ENCODE assay signal across 12 cellular contexts in the genomic region with DNA sequence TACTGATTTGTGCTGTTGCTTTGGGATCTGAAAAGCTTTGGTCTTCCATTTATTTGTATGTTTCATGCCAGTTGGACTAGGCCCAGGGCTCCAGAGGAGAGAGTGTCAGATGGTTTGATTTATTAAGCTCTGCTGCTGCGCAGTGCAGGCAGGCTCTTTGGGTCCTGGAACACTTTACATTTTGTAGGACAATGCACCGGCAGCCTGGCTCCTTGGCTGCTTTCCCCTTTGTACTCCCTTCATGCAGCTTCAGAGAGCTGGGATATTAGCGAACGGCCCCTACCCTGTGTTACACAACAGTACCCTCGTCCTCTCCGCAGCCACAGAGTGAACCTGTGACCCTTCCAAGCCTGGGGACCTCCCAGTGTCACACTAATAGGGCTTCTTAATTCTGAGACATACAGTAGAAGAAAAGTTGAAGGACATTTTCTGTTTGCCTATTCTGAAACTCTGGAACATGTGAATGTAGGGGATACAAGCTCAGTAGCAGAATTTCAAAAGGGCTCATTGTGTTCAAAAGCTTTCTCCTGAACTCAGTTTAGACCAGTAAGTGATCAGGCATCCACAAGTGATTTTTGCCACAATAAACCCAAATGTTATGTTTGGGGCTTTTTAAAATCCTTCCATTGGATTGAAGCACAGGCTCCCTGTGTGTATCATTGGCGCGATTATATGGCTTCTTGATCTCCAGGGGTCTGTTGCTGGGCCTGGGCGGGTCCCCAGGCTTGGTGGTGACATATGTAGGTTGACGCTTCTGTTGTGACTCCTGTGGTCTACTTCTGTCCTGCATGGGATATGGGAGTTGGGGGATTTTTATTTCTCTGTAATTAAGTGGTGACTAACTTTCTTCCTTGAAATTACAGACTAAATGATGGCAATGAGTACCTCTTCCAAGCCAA. TPM values are rescaled to one million over a fixed set of nuclear protein-coding genes. Genes with fewer than 3 reads are reported as not detected.
A peak's percentile ranks its signal among the peaks of the same experiment; 100 is the strongest.
DNase-seq lines count a peak whose midpoint lies in the region; ATAC-seq, FAIRE-seq and TF ChIP-seq lines count a peak whose summit lies in the region.
"Had no signal": no experiment of that assay in that cellular context is flagged by ENCODE, and none has a peak within 500 bp of the region (broad histone marks: within the 10 kb centered on the region; RNA-seq: fewer than 3 reads in every experiment).

No MANE protein-coding gene starts in this region.

- no peak overlapping the region for H3K4me2 ChIP-seq in K562 (ENCODE audit: insufficient read depth, low read length)
- no peak overlapping the region for H3K4me2 ChIP-seq in PC-3 (ENCODE audit: low read length)

- no TSS peak for BruUV-seq in K562 (replicated peaks; lab: Mats Ljungman, UMichigan)
- BruUV-seq in PC-3 (replicated peaks; lab: Mats Ljungman, UMichigan): no TSS peak

- H3K79me2 ChIP-seq in K562 (ENCODE audit: control insufficient read depth, insufficient read depth, low read length): no peaks in the 10 kb centered on the region
- H3K79me2 ChIP-seq in PC-3 (ENCODE audit: low read length): no peaks in the 10 kb centered on the region

- H2AFZ ChIP-seq in K562 (ENCODE audit: low read depth, low read length) (no peak overlapping the region), PC-3 (ENCODE audit: low read length) (no peak overlapping the region)

- H3K9me2 ChIP-seq in PC-3 (replicated peaks; ENCODE audit: low read length): no peaks in the 10 kb centered on the region

- no peak for TF ChIP-seq POLR2A in K562 (conservative IDR thresholded peaks at IDR 0.05)
- TF ChIP-seq POLR2A in sigmoid colon (IDR thresholded peaks at IDR 0.05): no peak

- ATAC-seq in K562: no peak
- ATAC-seq in GM19467 (IDR thresholded peaks at IDR 0.05; ENCODE audit: unreplicated experiment): no peak
- no peak for ATAC-seq in PC-3
- ATAC-seq in left colon: no peak

- in situ Hi-C loops in K562 (cut with MboI): no loop called here

- TF ChIP-seq CTCF in HFF-Myc (IDR thresholded peaks at IDR 0.05; ENCODE audit: low read depth, low read length, missing control alignments) (no peak), K562 (IDR thresholded peaks at IDR 0.05 in 2 of 3, conservative IDR thresholded peaks at IDR 0.05 in 1 of 3; ENCODE audit: insufficient read depth in 2 of 3, low read depth in 1 of 3, low read length in 3 of 3) (no peak), sigmoid colon (IDR thresholded peaks at IDR 0.05) (no peak), PC-3 (conservative IDR thresholded peaks at IDR 0.05; ENCODE audit: low read depth, low read length) (no peak)

- no peak for TF ChIP-seq RAD21 in K562 (CRISPR knock-in tag; conservative IDR thresholded peaks at IDR 0.05 in 1 of 2, IDR thresholded peaks at IDR 0.05 in 1 of 2)

- POLR2A ChIA-PET in K562 (lab: Yijun Ruan, JAX): interaction anchor here (0.5 to 4.2 kb wide), 5 partner anchors 9 to 617 kb away, joined by 3 to 20 read pairs (median 3); no protein-coding TSS in a partner anchor
- POLR2A ChIA-PET in PC-3 (lab: Charles Lee; ENCODE audit: unreplicated experiment): no interaction called here

- H3K9me1 ChIP-seq in K562 (ENCODE audit: control insufficient read depth, insufficient read depth, low read length): no peaks in the 10 kb centered on the region

- no peaks in the 10 kb centered on the region for H3F3A ChIP-seq in PC-3 (ENCODE audit: low read length, unreplicated experiment)

- peak; percentile 49 for DNase-seq in HFF-Myc (ENCODE audit: extremely low read depth, low read depth)
- DNase-seq in K562 (ENCODE audit: extremely low read depth in 1 of 4, low spot score in 3 of 4): no peak
- DNase-seq in hypothalamus (lab: John Stamatoyannopoulos, UW): peak in 43 of 51 donors; percentile 15 to 87 (median 52)
- peak; percentile 87 for DNase-seq in sigmoid colon
- no peak for DNase-seq in stimulated activated CD4-positive, alpha-beta T cell treated with anti-CD3 and anti-CD28 coated beads, Interleukin-2, amount 100 ng/mL, for 24 hours
- no peak for DNase-seq in PC-3
- no peak for DNase-seq in left colon
- DNase-seq: activated CD4-positive, alpha-beta T cell treated with anti-CD3 and anti-CD28 coated beads for 1 hour; GOT3; MM.1S had no signal

- intact Hi-C loops in K562 (cut with micrococcal nuclease): loop anchor here (5.0 kb wide), 1 partner anchor 35 kb away; no protein-coding TSS in a partner anchor
- intact Hi-C loops in sigmoid colon (cut with DNase I): loop anchor here (5.0 kb wide), 3 partner anchors 50 to 210 kb away; partner anchors contain the start of gene SPTBN1
- intact Hi-C loops in PC-3 (cut with micrococcal nuclease): loop anchor here (5.0 kb wide), 2 partner anchors 35 to 170 kb away; no protein-coding TSS in a partner anchor
- intact Hi-C loops in left colon (cut with DNase I, micrococcal nuclease): no loop called here

- no peaks in the 10 kb centered on the region for H3K27me3 ChIP-seq in K562 (ENCODE audit: control insufficient read depth in 2 of 2, insufficient read depth in 2 of 2, low read length in 2 of 2)
- H3K27me3 ChIP-seq in sigmoid colon: no peaks in the 10 kb centered on the region
- no peaks in the 10 kb centered on the region for H3K27me3 ChIP-seq in PC-3 (ENCODE audit: low read length)

- WGBS in K562 (ENCODE audit: insufficient coverage, low coverage, missing lambda C conversion rate): 95% methylated on average over 10 of the region's 10 CpGs
- WGBS in sigmoid colon, 2 donors: 83 to 89% methylated on average over 10 of the region's 10 CpGs

- H3K9me3 ChIP-seq in K562 (replicated peaks; ENCODE audit: control insufficient read depth, insufficient read depth, low read depth, low read length): no peaks in the 10 kb centered on the region
- no peaks in the 10 kb centered on the region for H3K9me3 ChIP-seq in sigmoid colon
- H3K9me3 ChIP-seq in PC-3 (ENCODE audit: low read length): no peaks in the 10 kb centered on the region

- H3K4me1 ChIP-seq in K562 (replicated peaks in 1 of 2; ENCODE audit: control insufficient read depth in 2 of 2, insufficient read depth in 2 of 2, low read length in 2 of 2) (peaks cover 0 to 2% of the 10 kb centered on the region in 2 experiments; a peak in 1 of 5 replicates), sigmoid colon (peaks cover 0 to 61% (median 58%) of the 10 kb centered on the region in 4 donors), PC-3 (ENCODE audit: insufficient read depth, low read length) (peaks cover 15% of the 10 kb centered on the region)

- H3K27ac ChIP-seq in K562 (ENCODE audit: extremely low read depth, low read depth, low read length) (no peak overlapping the region), sigmoid colon (peak overlapping the region; percentile 78 to 89 (median 84)), PC-3 (ENCODE audit: low read length) (no peak overlapping the region)

- TF ChIP-seq EP300 in K562 (IDR thresholded peaks at IDR 0.05; ENCODE audit: low read length) (no peak), sigmoid colon (IDR thresholded peaks at IDR 0.05) (no peak)

- CTCF ChIA-PET in K562 (lab: Yijun Ruan, JAX; ENCODE audit: low intra/inter-chr PET ratio) (no interaction called here), PC-3 (lab: Charles Lee) (interaction anchor here (2.1 kb wide), 1 partner anchor 38 kb away, joined by 13 read pairs; no protein-coding TSS in a partner anchor)

- H3K4me3 ChIP-seq in HFF-Myc (replicated peaks; ENCODE audit: low read depth, low read length): no peak overlapping the region
- H3K4me3 ChIP-seq in K562: no peak overlapping the region
- H3K4me3 ChIP-seq in sigmoid colon: no peak overlapping the region
- H3K4me3 ChIP-seq in PC-3 (ENCODE audit: low read length): no peak overlapping the region

- H4K20me1 ChIP-seq in K562 (replicated peaks; ENCODE audit: control insufficient read depth, insufficient read depth, low read length) (no peaks in the 10 kb centered on the region), PC-3 (ENCODE audit: low read length) (no peaks in the 10 kb centered on the region)

- H3K36me3 ChIP-seq in K562 (ENCODE audit: control insufficient read depth, insufficient read depth, low read length): peaks cover 72% of the 10 kb centered on the region
- H3K36me3 ChIP-seq in sigmoid colon: peaks cover 4 to 44% (median 19%) of the 10 kb centered on the region in 4 donors
- H3K36me3 ChIP-seq in PC-3 (ENCODE audit: low read depth, low read length): peaks cover 78% of the 10 kb centered on the region

- FAIRE-seq in K562 (lab: Jason Lieb, UNC): no peak
- FAIRE-seq: G401.6 had no signal

- H3K9ac ChIP-seq in K562 (ENCODE audit: insufficient read depth in 1 of 2, low read depth in 2 of 2, low read length in 2 of 2) (no peak overlapping the region), PC-3 (ENCODE audit: low read length) (no peak overlapping the region)

RNA-seq across cellular contexts. Expression of gene EML6, which starts 56.5 kb away (rescaled TPM):
- 0.97 and 1.5 TPM in 2 replicates for total RNA-seq in K562 (2011; cell fraction: chromatin; rRNA removed; ENCODE audit: low replicate concordance)
- under 0.01 and 0.26 TPM in 2 replicates for total RNA-seq in K562 (2011; cell fraction: nucleolus; rRNA removed)
- 0.66 and 1.2 TPM in 2 replicates for total RNA-seq in K562 (2011; cell fraction: nucleoplasm; rRNA removed)
- total RNA-seq in K562 (2014; rRNA removed) (0.23 and 0.29 TPM in 2 replicates), K562 (2014; rRNA removed; fragmentation: Illumina TruSeq; extraction: Trizol) (0.11 and 0.41 TPM in 2 replicates), K562 (2015; rRNA removed; fragmentation: Illumina TruSeq; extraction: Trizol) (0.07 and 0.26 TPM in 2 replicates), K562 (2021) (0.35 and 0.49 TPM in 2 replicates), sigmoid colon (1 to 10 TPM in 3 of 4 donors, under 1 TPM in 1; 0.66 to 1.9 (median 1.2) TPM), PC-3 (2014; rRNA removed) (5.3 and 15.7 TPM in 2 replicates), left colon (1 to 10 TPM; 3.2 to 6.8 TPM)
- polyA plus RNA-seq in K562 (2011; rRNA removed) (0.56 and 0.88 TPM in 2 replicates), K562 (2014; fragmentation: Illumina TruSeq; extraction: Trizol) (0.25 and 0.71 TPM in 2 replicates), K562 (2014; fragmentation: Nextera tagmentation; extraction: Ambion mirVana) (under 1 TPM; 0.29 to 0.39 TPM), K562 (2014; rRNA removed) (0.07 and 0.92 TPM in 2 replicates), sigmoid colon (1 to 10 TPM in 2 of 3 donors, under 1 TPM in 1; 0.46 to 2.2 (median 1.2) TPM)
- polyA plus RNA-seq in K562 (2011; cell fraction: cytosol; rRNA removed): 0.54 and 0.62 TPM in 2 replicates
- 2.7 and 3.2 TPM in 2 replicates for polyA plus RNA-seq in K562 (2011; cell fraction: nucleus; rRNA removed)
- 0.08 and 0.60 TPM in 2 replicates for polyA plus RNA-seq in K562 (2012)
- 0.21 and 0.48 TPM in 2 replicates for polyA minus RNA-seq in K562 (2011; rRNA and poly(A)+ RNA removed)
- not detected in 2 replicates for polyA minus RNA-seq in K562 (2011; cell fraction: cytosol; rRNA and poly(A)+ RNA removed)
- 0.44 and 0.81 TPM in 2 replicates for polyA minus RNA-seq in K562 (2011; cell fraction: nucleus; rRNA and poly(A)+ RNA removed)

Comparison
In these comparisons a context has a peak if more than half of its experiments do, and no peak if none do; other contexts are left out.
1. DNase-seq: peak in HFF-Myc (single experiment), hypothalamus (43 of 51) and sigmoid colon (single experiment); none in K562 (0 of 4), stimulated activated CD4-positive, alpha-beta T cell treated with anti-CD3 and anti-CD28 coated beads, Interleukin-2, amount 100 ng/mL, for 24 hours (0 of 2), PC-3 (single experiment) and left colon (0 of 2).
2. H3K27ac ChIP-seq: peak in sigmoid colon (4 of 4); none in K562 (single experiment) and PC-3 (single experiment).
3. intact Hi-C loops: an anchor here in K562 (5.0 kb wide), sigmoid colon (5.0 kb wide) and PC-3 (5.0 kb wide); none called in left colon.